Comparison of ENCODE assay signal across 10 cellular contexts in genomic region chr4:123621072-123621705, GRCh38.
DNase-seq lines count a peak whose midpoint lies in the region; ATAC-seq and TF ChIP-seq lines count a peak whose summit lies in the region.
"Had no signal": no experiment of that assay in that cellular context is flagged by ENCODE, and none has a peak within 500 bp of the region (broad histone marks: within the 10 kb centered on the region; RNA-seq: fewer than 3 reads in every experiment).

No MANE protein-coding gene starts in this region.

- CTCF ChIA-PET in GM10248 (lab: Yijun Ruan, JAX): interaction anchor here (1.0 to 1.2 kb wide), 2 partner anchors 12 to 25 kb away, joined by 3 read pairs; no protein-coding TSS in a partner anchor

- H3K27ac ChIP-seq in parathyroid adenoma: peak overlapping the region; percentile 51

- no peak overlapping the region for H3K4me3 ChIP-seq in parathyroid adenoma (ENCODE audit: low read depth, low read length)
- H3K4me3 ChIP-seq: transverse colon had no signal

- POLR2A ChIA-PET in GM10248 (lab: Yijun Ruan, JAX): no interaction called here

- no peaks in the 10 kb centered on the region for H3K27me3 ChIP-seq in parathyroid adenoma (ENCODE audit: control insufficient read depth, insufficient read depth, low read length)
- H3K27me3 ChIP-seq: transverse colon had no signal

- H3K9me3 ChIP-seq in parathyroid adenoma (ENCODE audit: control insufficient read depth, low read length): no peaks in the 10 kb centered on the region
- H3K9me3 ChIP-seq: transverse colon had no signal

- DNase-seq in GF-D8 (lab: John Stamatoyannopoulos, UW) (peak; percentile 86), OCI-M1 (lab: John Stamatoyannopoulos, UW) (peak; percentile 45), glomerular endothelial cell (ENCODE audit: extremely low read depth, low read depth, low spot score) (peak; percentile 47), GM10248 (ENCODE audit: extremely low spot score) (no peak), ecto neural progenitor cell (ENCODE audit: low spot score) (no peak), COLO668 (lab: John Stamatoyannopoulos, UW; ENCODE audit: unreplicated experiment) (no peak)
- DNase-seq: CD8-positive, alpha-beta memory T cell; transverse colon had no signal

- ATAC-seq in HG03565 (IDR thresholded peaks at IDR 0.05; ENCODE audit: unreplicated experiment): no peak

- H3K79me2 ChIP-seq in parathyroid adenoma: no peaks in the 10 kb centered on the region

- no peak overlapping the region for H3K4me2 ChIP-seq in parathyroid adenoma (ENCODE audit: low read length)

- H3K9ac ChIP-seq in parathyroid adenoma: no peak overlapping the region

- no peak overlapping the region for H2AFZ ChIP-seq in parathyroid adenoma

- no peaks in the 10 kb centered on the region for H3K4me1 ChIP-seq in parathyroid adenoma

- no peaks in the 10 kb centered on the region for H3K36me3 ChIP-seq in parathyroid adenoma (ENCODE audit: control insufficient read depth, insufficient read depth, low read length)
- H3K36me3 ChIP-seq: transverse colon had no signal

- no peak for TF ChIP-seq CTCF in parathyroid adenoma (IDR thresholded peaks at IDR 0.05)
- TF ChIP-seq CTCF in GM10248 (IDR thresholded peaks at IDR 0.05; ENCODE audit: control extremely low read depth, extremely low read depth, low read depth, missing control alignments): no peak

Comparison
In these comparisons a context has a peak if more than half of its experiments do, and no peak if none do; other contexts are left out.
1. DNase-seq: peak in GF-D8 (single experiment), OCI-M1 (single experiment) and glomerular endothelial cell (single experiment); none in GM10248 (single experiment), ecto neural progenitor cell (single experiment) and COLO668 (single experiment).